ENCODE assay signal across 1 cellular context in the genomic region with DNA sequence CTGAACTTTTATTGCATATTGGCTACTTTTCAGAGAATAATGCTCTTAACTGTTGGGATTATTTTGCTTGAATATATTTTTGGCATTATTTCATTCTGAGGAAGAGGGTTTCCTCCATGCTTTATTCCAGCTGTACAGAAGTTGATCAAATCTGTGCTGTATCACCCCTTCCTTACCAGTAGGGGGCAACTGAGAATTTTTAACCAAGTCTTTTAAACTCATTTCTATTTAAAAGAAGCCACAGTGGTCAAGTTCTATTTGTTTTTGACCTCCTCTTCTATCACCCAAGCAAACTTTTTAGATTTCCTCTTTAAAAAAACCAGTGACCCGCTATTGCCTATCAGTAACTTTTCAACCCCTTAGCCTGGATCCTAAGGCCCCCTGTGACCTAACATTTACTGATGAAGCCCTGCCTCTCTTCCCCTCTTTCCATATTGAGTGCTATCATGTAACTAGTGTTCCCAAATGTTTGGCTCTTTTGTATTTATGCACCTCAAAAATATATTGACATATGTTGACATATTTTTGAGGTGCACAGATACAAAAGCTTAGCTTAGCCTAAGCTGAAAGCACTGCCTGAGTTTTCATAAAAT.
TF ChIP-seq lines count a peak whose summit lies in the region.

No MANE protein-coding gene starts in this region.

TF ChIP-seq in HCT116, 20 proteins besides CTCF, POLR2A, EP300 and RAD21 (continued from another document):
- TF ChIP-seq, protein P1, sequence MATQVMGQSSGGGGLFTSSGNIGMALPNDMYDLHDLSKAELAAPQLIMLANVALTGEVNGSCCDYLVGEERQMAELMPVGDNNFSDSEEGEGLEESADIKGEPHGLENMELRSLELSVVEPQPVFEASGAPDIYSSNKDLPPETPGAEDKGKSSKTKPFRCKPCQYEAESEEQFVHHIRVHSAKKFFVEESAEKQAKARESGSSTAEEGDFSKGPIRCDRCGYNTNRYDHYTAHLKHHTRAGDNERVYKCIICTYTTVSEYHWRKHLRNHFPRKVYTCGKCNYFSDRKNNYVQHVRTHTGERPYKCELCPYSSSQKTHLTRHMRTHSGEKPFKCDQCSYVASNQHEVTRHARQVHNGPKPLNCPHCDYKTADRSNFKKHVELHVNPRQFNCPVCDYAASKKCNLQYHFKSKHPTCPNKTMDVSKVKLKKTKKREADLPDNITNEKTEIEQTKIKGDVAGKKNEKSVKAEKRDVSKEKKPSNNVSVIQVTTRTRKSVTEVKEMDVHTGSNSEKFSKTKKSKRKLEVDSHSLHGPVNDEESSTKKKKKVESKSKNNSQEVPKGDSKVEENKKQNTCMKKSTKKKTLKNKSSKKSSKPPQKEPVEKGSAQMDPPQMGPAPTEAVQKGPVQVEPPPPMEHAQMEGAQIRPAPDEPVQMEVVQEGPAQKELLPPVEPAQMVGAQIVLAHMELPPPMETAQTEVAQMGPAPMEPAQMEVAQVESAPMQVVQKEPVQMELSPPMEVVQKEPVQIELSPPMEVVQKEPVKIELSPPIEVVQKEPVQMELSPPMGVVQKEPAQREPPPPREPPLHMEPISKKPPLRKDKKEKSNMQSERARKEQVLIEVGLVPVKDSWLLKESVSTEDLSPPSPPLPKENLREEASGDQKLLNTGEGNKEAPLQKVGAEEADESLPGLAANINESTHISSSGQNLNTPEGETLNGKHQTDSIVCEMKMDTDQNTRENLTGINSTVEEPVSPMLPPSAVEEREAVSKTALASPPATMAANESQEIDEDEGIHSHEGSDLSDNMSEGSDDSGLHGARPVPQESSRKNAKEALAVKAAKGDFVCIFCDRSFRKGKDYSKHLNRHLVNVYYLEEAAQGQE (IDR thresholded peaks at IDR 0.05; ENCODE audit: low read depth): no peak
- TF ChIP-seq, protein P2, sequence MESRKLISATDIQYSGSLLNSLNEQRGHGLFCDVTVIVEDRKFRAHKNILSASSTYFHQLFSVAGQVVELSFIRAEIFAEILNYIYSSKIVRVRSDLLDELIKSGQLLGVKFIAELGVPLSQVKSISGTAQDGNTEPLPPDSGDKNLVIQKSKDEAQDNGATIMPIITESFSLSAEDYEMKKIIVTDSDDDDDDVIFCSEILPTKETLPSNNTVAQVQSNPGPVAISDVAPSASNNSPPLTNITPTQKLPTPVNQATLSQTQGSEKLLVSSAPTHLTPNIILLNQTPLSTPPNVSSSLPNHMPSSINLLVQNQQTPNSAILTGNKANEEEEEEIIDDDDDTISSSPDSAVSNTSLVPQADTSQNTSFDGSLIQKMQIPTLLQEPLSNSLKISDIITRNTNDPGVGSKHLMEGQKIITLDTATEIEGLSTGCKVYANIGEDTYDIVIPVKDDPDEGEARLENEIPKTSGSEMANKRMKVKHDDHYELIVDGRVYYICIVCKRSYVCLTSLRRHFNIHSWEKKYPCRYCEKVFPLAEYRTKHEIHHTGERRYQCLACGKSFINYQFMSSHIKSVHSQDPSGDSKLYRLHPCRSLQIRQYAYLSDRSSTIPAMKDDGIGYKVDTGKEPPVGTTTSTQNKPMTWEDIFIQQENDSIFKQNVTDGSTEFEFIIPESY (IDR thresholded peaks at IDR 0.05; ENCODE audit: extremely low read depth, insufficient replicate concordance, low read length): no peak
- TF ChIP-seq EZH2 (IDR thresholded peaks at IDR 0.05) (no peak), EGR1 (IDR thresholded peaks at IDR 0.05; ENCODE audit: low read depth) (no peak), FOSL1 (IDR thresholded peaks at IDR 0.05; ENCODE audit: low read depth) (no peak)
